Comparison of ENCODE assay signal across 10 cellular contexts in genomic region chr2:201854221-201854801, GRCh38. TPM values are rescaled to one million over a fixed set of nuclear protein-coding genes. Genes with fewer than 3 reads are reported as not detected.
A peak's percentile ranks its signal among the peaks of the same experiment; 100 is the strongest.
DNase-seq lines count a peak whose midpoint lies in the region; ATAC-seq and TF ChIP-seq lines count a peak whose summit lies in the region.
"Had no signal": no experiment of that assay in that cellular context is flagged by ENCODE, and none has a peak within 500 bp of the region (broad histone marks: within the 10 kb centered on the region; RNA-seq: fewer than 3 reads in every experiment).

No MANE protein-coding gene starts in this region.

- H3K27ac ChIP-seq in smooth muscle cell (ENCODE audit: low read depth) = peak overlapping the region; percentile 98

- H3K27me3 ChIP-seq in smooth muscle cell (ENCODE audit: low read depth) = no peaks in the 10 kb centered on the region

- intact Hi-C loops in activated T-helper 2 cell treated with anti-CD3 and anti-CD28 coated beads, Interferon-gamma antibody, Interleukin-2, Interleukin-4, amounts not matched to agents 10 μg/mL and 5 μg/mL and 100 μg/mL, durations not matched to agents 14 hours and 24 hours and 36 hours (cut with micrococcal nuclease) = no loop called here

- H3K4me1 ChIP-seq in smooth muscle cell (ENCODE audit: low read depth) = peaks cover 51% of the 10 kb centered on the region

- no peaks in the 10 kb centered on the region for H4K20me1 ChIP-seq in smooth muscle cell (ENCODE audit: low read depth)

- no peak overlapping the region for H3K4me3 Mint-ChIP-seq in immature natural killer cell
- no peak overlapping the region for H3K4me3 Mint-ChIP-seq in stimulated activated memory B cell treated with anti-CD40 and anti-IgM and Interleukin-4, amounts not matched to agents 10 μg/mL and 1 μg/mL and 100 μg/mL, for 72 hours
- no peak overlapping the region for H3K4me3 Mint-ChIP-seq in activated T-helper 2 cell treated with anti-CD3 and anti-CD28 coated beads, Interferon-gamma antibody, Interleukin-2, Interleukin-4, amounts not matched to agents 10 μg/mL and 5 μg/mL and 100 μg/mL, durations not matched to agents 14 hours and 24 hours and 36 hours (ENCODE audit: low read depth)
- H3K4me3 Mint-ChIP-seq: natural killer cell treated with Interleukin-12 subunit alpha and Interleukin-12 subunit beta and Interleukin-15 and Interleukin-18, amount 100 ng/mL, for 72 hours; T-helper 17 cell had no signal

- no peaks in the 10 kb centered on the region for H3K36me3 ChIP-seq in smooth muscle cell (ENCODE audit: low read depth)

- peaks cover 0 to 10% (median 6%) of the 10 kb centered on the region in 3 donors for H3K27me3 Mint-ChIP-seq in immature natural killer cell (ENCODE audit: low read depth in 3 of 3)
- H3K27me3 Mint-ChIP-seq in stimulated activated memory B cell treated with anti-CD40 and anti-IgM and Interleukin-4, amounts not matched to agents 10 μg/mL and 1 μg/mL and 100 μg/mL, for 72 hours = peaks cover 32% of the 10 kb centered on the region
- peaks cover 26% of the 10 kb centered on the region for H3K27me3 Mint-ChIP-seq in activated T-helper 2 cell treated with anti-CD3 and anti-CD28 coated beads, Interferon-gamma antibody, Interleukin-2, Interleukin-4, amounts not matched to agents 10 μg/mL and 5 μg/mL and 100 μg/mL, durations not matched to agents 14 hours and 24 hours and 36 hours (ENCODE audit: low read depth)

- WGBS in smooth muscle cell (ENCODE audit: low lambda C conversion rate) = 0% methylated on average over 4 of the region's 4 CpGs

- DNase-seq in HFF-Myc (ENCODE audit: extremely low read depth, low read depth) = peak; percentile 90
- DNase-seq in fibroblast of the aortic adventitia (ENCODE audit: low read depth) = peak; percentile 90
- no peak for DNase-seq in smooth muscle cell (lab: John Stamatoyannopoulos, UW; ENCODE audit: unreplicated experiment)
- DNase-seq in immature natural killer cell = no peak
- DNase-seq in activated T-helper 2 cell treated with anti-CD3 and anti-CD28 coated beads, Interferon-gamma antibody, Interleukin-2, Interleukin-4, amounts not matched to agents 10 μg/mL and 5 μg/mL and 100 μg/mL, durations not matched to agents 14 hours and 24 hours and 36 hours (ENCODE audit: low spot score) = no peak
- DNase-seq: central memory CD4-positive, alpha-beta T cell; T-helper 17 cell had no signal

- peak overlapping the region; percentile 72 for H3K4me2 ChIP-seq in smooth muscle cell

- TF ChIP-seq CTCF in HFF-Myc (IDR thresholded peaks at IDR 0.05; ENCODE audit: low read depth, low read length, missing control alignments) = no peak
- TF ChIP-seq CTCF in fibroblast of the aortic adventitia (IDR thresholded peaks at IDR 0.05; ENCODE audit: insufficient read depth, low read length) = no peak
- no peak for TF ChIP-seq CTCF in smooth muscle cell (IDR thresholded peaks at IDR 0.05; ENCODE audit: borderline replicate concordance, insufficient read depth, poor library complexity, severe bottlenecking)

- peak; percentile 98 for ATAC-seq in SK-N-SH treated with all-trans-retinoic acid at 6 μM for 48 hours
- ATAC-seq in stimulated activated memory B cell treated with anti-CD40 and anti-IgM and Interleukin-4, amounts not matched to agents 10 μg/mL and 1 μg/mL and 100 μg/mL, for 72 hours = no peak
- ATAC-seq: natural killer cell treated with Interleukin-12 subunit alpha and Interleukin-12 subunit beta and Interleukin-15 and Interleukin-18, amount 100 ng/mL, for 72 hours; T-helper 17 cell had no signal

- H3K9me3 Mint-ChIP-seq in immature natural killer cell = no peaks in the 10 kb centered on the region
- no peaks in the 10 kb centered on the region for H3K9me3 Mint-ChIP-seq in stimulated activated memory B cell treated with anti-CD40 and anti-IgM and Interleukin-4, amounts not matched to agents 10 μg/mL and 1 μg/mL and 100 μg/mL, for 72 hours
- no peaks in the 10 kb centered on the region for H3K9me3 Mint-ChIP-seq in activated T-helper 2 cell treated with anti-CD3 and anti-CD28 coated beads, Interferon-gamma antibody, Interleukin-2, Interleukin-4, amounts not matched to agents 10 μg/mL and 5 μg/mL and 100 μg/mL, durations not matched to agents 14 hours and 24 hours and 36 hours
- H3K9me3 Mint-ChIP-seq: natural killer cell treated with Interleukin-12 subunit alpha and Interleukin-12 subunit beta and Interleukin-15 and Interleukin-18, amount 100 ng/mL, for 72 hours had no signal

- H3K9me3 ChIP-seq in smooth muscle cell (replicated peaks; ENCODE audit: low read depth) = no peaks in the 10 kb centered on the region

- H3F3A ChIP-seq in smooth muscle cell (ENCODE audit: low read depth) = peaks cover 27% of the 10 kb centered on the region

- no peaks in the 10 kb centered on the region for H3K36me3 Mint-ChIP-seq in immature natural killer cell
- no peaks in the 10 kb centered on the region for H3K36me3 Mint-ChIP-seq in stimulated activated memory B cell treated with anti-CD40 and anti-IgM and Interleukin-4, amounts not matched to agents 10 μg/mL and 1 μg/mL and 100 μg/mL, for 72 hours
- H3K36me3 Mint-ChIP-seq in activated T-helper 2 cell treated with anti-CD3 and anti-CD28 coated beads, Interferon-gamma antibody, Interleukin-2, Interleukin-4, amounts not matched to agents 10 μg/mL and 5 μg/mL and 100 μg/mL, durations not matched to agents 14 hours and 24 hours and 36 hours (ENCODE audit: low read depth) = no peaks in the 10 kb centered on the region
- H3K36me3 Mint-ChIP-seq: natural killer cell treated with Interleukin-12 subunit alpha and Interleukin-12 subunit beta and Interleukin-15 and Interleukin-18, amount 100 ng/mL, for 72 hours had no signal

- H3K79me2 ChIP-seq in smooth muscle cell (ENCODE audit: low read depth) = no peaks in the 10 kb centered on the region

- H3K27ac Mint-ChIP-seq in immature natural killer cell = no peak overlapping the region
- no peak overlapping the region for H3K27ac Mint-ChIP-seq in stimulated activated memory B cell treated with anti-CD40 and anti-IgM and Interleukin-4, amounts not matched to agents 10 μg/mL and 1 μg/mL and 100 μg/mL, for 72 hours
- no peak overlapping the region for H3K27ac Mint-ChIP-seq in activated T-helper 2 cell treated with anti-CD3 and anti-CD28 coated beads, Interferon-gamma antibody, Interleukin-2, Interleukin-4, amounts not matched to agents 10 μg/mL and 5 μg/mL and 100 μg/mL, durations not matched to agents 14 hours and 24 hours and 36 hours
- H3K27ac Mint-ChIP-seq: natural killer cell treated with Interleukin-12 subunit alpha and Interleukin-12 subunit beta and Interleukin-15 and Interleukin-18, amount 100 ng/mL, for 72 hours; T-helper 17 cell had no signal

- no peaks in the 10 kb centered on the region for H3K4me1 Mint-ChIP-seq in immature natural killer cell
- H3K4me1 Mint-ChIP-seq in stimulated activated memory B cell treated with anti-CD40 and anti-IgM and Interleukin-4, amounts not matched to agents 10 μg/mL and 1 μg/mL and 100 μg/mL, for 72 hours = peaks cover 10% of the 10 kb centered on the region
- H3K4me1 Mint-ChIP-seq in activated T-helper 2 cell treated with anti-CD3 and anti-CD28 coated beads, Interferon-gamma antibody, Interleukin-2, Interleukin-4, amounts not matched to agents 10 μg/mL and 5 μg/mL and 100 μg/mL, durations not matched to agents 14 hours and 24 hours and 36 hours (ENCODE audit: low read depth) = peaks cover 7% of the 10 kb centered on the region

- H3K4me3 ChIP-seq in HFF-Myc (replicated peaks; ENCODE audit: low read depth, low read length) (no peak overlapping the region), fibroblast of the aortic adventitia (ENCODE audit: low read depth, low read length) (no peak overlapping the region), smooth muscle cell (no peak overlapping the region)

- peak overlapping the region; percentile 85 for H3K9ac ChIP-seq in smooth muscle cell (ENCODE audit: low read depth)

- H2AFZ ChIP-seq in smooth muscle cell (ENCODE audit: low read depth) = no peak overlapping the region

TF ChIP-seq in SK-N-SH treated with all-trans-retinoic acid at 6 μM for 48 hours, 23 proteins besides CTCF, POLR2A, EP300 and RAD21:
- TF ChIP-seq PPARA (CRISPR knock-in tag; IDR thresholded peaks at IDR 0.05; ENCODE audit: borderline replicate concordance) = no peak
- no peak for TF ChIP-seq RARB (CRISPR knock-in tag; IDR thresholded peaks at IDR 0.05)
- TF ChIP-seq, protein P1, sequence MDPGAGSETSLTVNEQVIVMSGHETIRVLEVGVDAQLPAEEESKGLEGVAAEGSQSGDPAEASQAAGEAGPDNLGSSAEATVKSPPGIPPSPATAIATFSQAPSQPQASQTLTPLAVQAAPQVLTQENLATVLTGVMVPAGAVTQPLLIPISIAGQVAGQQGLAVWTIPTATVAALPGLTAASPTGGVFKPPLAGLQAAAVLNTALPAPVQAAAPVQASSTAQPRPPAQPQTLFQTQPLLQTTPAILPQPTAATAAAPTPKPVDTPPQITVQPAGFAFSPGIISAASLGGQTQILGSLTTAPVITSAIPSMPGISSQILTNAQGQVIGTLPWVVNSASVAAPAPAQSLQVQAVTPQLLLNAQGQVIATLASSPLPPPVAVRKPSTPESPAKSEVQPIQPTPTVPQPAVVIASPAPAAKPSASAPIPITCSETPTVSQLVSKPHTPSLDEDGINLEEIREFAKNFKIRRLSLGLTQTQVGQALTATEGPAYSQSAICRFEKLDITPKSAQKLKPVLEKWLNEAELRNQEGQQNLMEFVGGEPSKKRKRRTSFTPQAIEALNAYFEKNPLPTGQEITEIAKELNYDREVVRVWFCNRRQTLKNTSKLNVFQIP (CRISPR knock-in tag; IDR thresholded peaks at IDR 0.05; ENCODE audit: borderline replicate concordance, low read depth) = no peak
- TF ChIP-seq TOX (CRISPR knock-in tag; IDR thresholded peaks at IDR 0.05; ENCODE audit: borderline replicate concordance) = no peak
- no peak for TF ChIP-seq ZNF565 (CRISPR knock-in tag; conservative IDR thresholded peaks at IDR 0.05; ENCODE audit: low read depth)

RNA-seq across cellular contexts. Expression of gene CDK15, which starts 48.0 kb away (rescaled TPM):
- total RNA-seq in fibroblast of the aortic adventitia (ENCODE audit: low replicate concordance) = 4.5 and 7.0 TPM in 2 replicates
- total RNA-seq in smooth muscle cell = 0.40 and 2.2 TPM in 2 replicates
- polyA plus RNA-seq in smooth muscle cell = 0.93 and 1.8 TPM in 2 replicates
- not detected for polyA plus RNA-seq in immature natural killer cell
- total RNA-seq in activated T-helper 2 cell treated with anti-CD3 and anti-CD28 coated beads, Interferon-gamma antibody, Interleukin-2, Interleukin-4, amounts not matched to agents 10 μg/mL and 5 μg/mL and 100 μg/mL, durations not matched to agents 14 hours and 24 hours and 36 hours = not detected in 2 replicates
- total RNA-seq: natural killer cell treated with Interleukin-12 subunit alpha and Interleukin-12 subunit beta and Interleukin-15 and Interleukin-18, amount 100 ng/mL, for 72 hours; T-helper 17 cell had no signal

Comparison
In these comparisons a context has a peak if more than half of its experiments do, and no peak if none do; other contexts are left out.
1. DNase-seq: peak in HFF-Myc (single experiment) and fibroblast of the aortic adventitia (single experiment); none in smooth muscle cell (single experiment), immature natural killer cell (0 of 3) and activated T-helper 2 cell treated with anti-CD3 and anti-CD28 coated beads, Interferon-gamma antibody, Interleukin-2, Interleukin-4, amounts not matched to agents 10 μg/mL and 5 μg/mL and 100 μg/mL, durations not matched to agents 14 hours and 24 hours and 36 hours (single experiment).